8 cellular contexts compared by ENCODE assay signal in genomic region chrX:52934704-52935468, GRCh38. TPM values are rescaled to one million over a fixed set of nuclear protein-coding genes. Genes with fewer than 3 reads are reported as not detected.
A peak's percentile ranks its signal among the peaks of the same experiment; 100 is the strongest.
DNase-seq lines count a peak whose midpoint lies in the region; ATAC-seq and TF ChIP-seq lines count a peak whose summit lies in the region.

No MANE protein-coding gene starts in this region.

- peak overlapping the region; percentile 85 to 95 for H3K9ac ChIP-seq in colonic mucosa (ENCODE audit: low read depth in 2 of 2, low read length in 2 of 2)

- no peaks in the 10 kb centered on the region for H3K4me1 ChIP-seq in colonic mucosa

- DNase-seq in NCI-H524 (lab: John Stamatoyannopoulos, UW) (peak; percentile 86 to 94), colonic mucosa (peak; percentile 96), left kidney (ENCODE audit: low read depth, low spot score) (peak; percentile 97)
- DNase-seq in activated CD4-positive, alpha-beta T cell treated with anti-CD3 and anti-CD28 coated beads for 4 hours: peak; percentile 89 to 94
- peak; percentile 87 to 89 for DNase-seq in stimulated activated CD4-positive, alpha-beta T cell treated with anti-CD3 and anti-CD28 coated beads, Interleukin-2, amount 100 ng/mL, for 24 hours

- H3K27ac ChIP-seq in C4-2B: peak overlapping the region; percentile 97
- H3K27ac ChIP-seq in colonic mucosa: peak overlapping the region; percentile 92

- H3K27me3 ChIP-seq in colonic mucosa: no peaks in the 10 kb centered on the region

- intact Hi-C loops in colonic mucosa (cut with DNase I): no loop called here

- no peaks in the 10 kb centered on the region for H3K9me3 ChIP-seq in colonic mucosa

- peak overlapping the region; percentile 59 for H3K4me3 ChIP-seq in colonic mucosa

- TF ChIP-seq CTCF in C4-2B (conservative IDR thresholded peaks at IDR 0.05) (peak; percentile 79), colonic mucosa (IDR thresholded peaks at IDR 0.05) (peak; percentile 78)

- H3K36me3 ChIP-seq in colonic mucosa: no peaks in the 10 kb centered on the region

- ATAC-seq in GM19324 (IDR thresholded peaks at IDR 0.05; ENCODE audit: low FRiP score, unreplicated experiment) (peak; percentile 95), HG03460 (IDR thresholded peaks at IDR 0.05; ENCODE audit: unreplicated experiment) (peak; percentile 88)

RNA-seq across cellular contexts. Expression of gene FAM156A, which starts 23.4 kb away (rescaled TPM):
- 10 to 100 TPM; 10.8 to 20.0 TPM for total RNA-seq in colonic mucosa

RNA-seq across cellular contexts. Expression of gene FAM156B, which starts 37.8 kb away (rescaled TPM):
- total RNA-seq in colonic mucosa: 10 to 100 TPM in 1 of 2 donors, 1 to 10 TPM in 1; 6.7 to 17.1 TPM

Comparison
In these comparisons a context has a peak if more than half of its experiments do, and no peak if none do; other contexts are left out.
1. Peak in every context shown above with its lines: DNase-seq, ATAC-seq, H3K4me3 ChIP-seq and H3K27ac ChIP-seq.